16 cellular contexts compared by ENCODE assay signal in the genomic region with DNA sequence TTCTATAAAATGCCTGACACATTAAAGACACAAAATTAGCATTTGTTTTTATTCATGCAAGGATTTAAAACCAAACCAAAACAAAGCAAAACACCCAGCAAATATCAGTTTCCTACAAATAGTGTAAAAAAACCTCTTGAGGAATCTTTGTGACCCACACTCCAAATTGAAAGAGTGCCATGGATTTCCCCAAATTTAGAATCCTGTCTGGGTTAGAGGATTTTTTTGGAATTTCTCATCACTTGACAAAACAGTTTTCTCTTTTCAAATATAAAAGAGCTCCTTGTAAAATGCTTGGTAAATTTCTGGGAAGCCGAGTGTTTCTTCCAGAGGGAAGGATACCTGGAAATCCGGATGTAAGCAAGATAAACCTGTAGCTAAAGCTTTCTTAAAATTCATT. TPM values are rescaled to one million over a fixed set of nuclear protein-coding genes. Genes with fewer than 3 reads are reported as not detected.
DNase-seq lines count a peak whose midpoint lies in the region; ATAC-seq and TF ChIP-seq lines count a peak whose summit lies in the region.
"Had no signal": no experiment of that assay in that cellular context is flagged by ENCODE, and none has a peak within 500 bp of the region (broad histone marks: within the 10 kb centered on the region; RNA-seq: fewer than 3 reads in every experiment).

No MANE protein-coding gene starts in this region.

- no peak for ATAC-seq in aorta (ENCODE audit: low FRiP score)
- no peak for ATAC-seq in effector memory CD8-positive, alpha-beta T cell (replicated peaks)

- CTCF ChIA-PET in Caco-2 (lab: Charles Lee): no interaction called here

- peaks cover 49% of the 10 kb centered on the region for H3K4me1 ChIP-seq in Caco-2
- H3K4me1 ChIP-seq in iPS-20b (ENCODE audit: insufficient read depth, low read length): peaks cover 6% of the 10 kb centered on the region; the same call in 1 of the 2 replicates
- H3K4me1 ChIP-seq in aorta (ENCODE audit: control insufficient read depth in 1 of 2, insufficient read depth in 2 of 2, low read length in 2 of 2): no peaks in the 10 kb centered on the region

- peak overlapping the region; percentile 84 for H3K4me3 Mint-ChIP-seq in Caco-2 (ENCODE audit: unreplicated experiment)
- no peak overlapping the region for H3K4me3 Mint-ChIP-seq in activated T-helper 2 cell treated with anti-CD3 and anti-CD28 coated beads, Interferon-gamma antibody, Interleukin-2, Interleukin-4, amounts not matched to agents 10 μg/mL and 5 μg/mL and 100 μg/mL, durations not matched to agents 14 hours and 24 hours and 36 hours (ENCODE audit: low read depth)
- no peak overlapping the region for H3K4me3 Mint-ChIP-seq in effector memory CD8-positive, alpha-beta T cell

- no TSS peak for BruUV-seq in Caco-2 (replicated peaks; lab: Mats Ljungman, UMichigan)

- H3K27me3 ChIP-seq in Caco-2 (replicated peaks; ENCODE audit: control insufficient read depth, insufficient read depth, low read length) (no peaks in the 10 kb centered on the region), iPS-20b (ENCODE audit: insufficient read depth, low read length) (peaks cover 9% of the 10 kb centered on the region; the same call in 1 of the 2 replicates), aorta (ENCODE audit: control insufficient read depth in 1 of 2, insufficient read depth in 2 of 2, low read length in 1 of 2) (no peaks in the 10 kb centered on the region)

- POLR2A ChIA-PET in Caco-2 (lab: Charles Lee): no interaction called here

- DNase-seq in Caco-2: no peak
- peak; percentile 31 for DNase-seq in astrocyte of the hippocampus (ENCODE audit: low read depth, low spot score)
- no peak for DNase-seq in skeletal muscle cell (ENCODE audit: low read depth)
- no peak for DNase-seq in cerebellum (ENCODE audit: low spot score)
- no peak for DNase-seq in aorta
- DNase-seq in activated T-helper 2 cell treated with anti-CD3 and anti-CD28 coated beads, Interferon-gamma antibody, Interleukin-2, Interleukin-4, amounts not matched to agents 10 μg/mL and 5 μg/mL and 100 μg/mL, durations not matched to agents 14 hours and 24 hours and 36 hours (ENCODE audit: low spot score): no peak
- DNase-seq in effector memory CD8-positive, alpha-beta T cell: no peak
- DNase-seq: activated CD4-positive, alpha-beta T cell treated with anti-CD3 and anti-CD28 coated beads, Interleukin-2, amount 10 ng/mL, durations not matched to agents 7 days and 5 days; activated naive CD4-positive, alpha-beta T cell treated with Interleukin-2 at 50 U/mL for 16 hours; C1 segment of cervical spinal cord; NCI-H1048; NCI-H526; substantia nigra; SW 1271 had no signal

- WGBS in aorta, 2 donors: 4 to 8% methylated on average over 2 of the region's 2 CpGs

- no peak overlapping the region for H3K27ac ChIP-seq in iPS-20b (ENCODE audit: low read length)
- peak overlapping the region in 1 of 2 donors; percentile 98 for H3K27ac ChIP-seq in aorta (ENCODE audit: low read depth in 1 of 2, low read length in 2 of 2)
- H3K27ac ChIP-seq: HL-60 had no signal

- H3K4me1 Mint-ChIP-seq in Caco-2 (ENCODE audit: low read depth, unreplicated experiment): peaks cover 26% of the 10 kb centered on the region
- peaks cover 15% of the 10 kb centered on the region for H3K4me1 Mint-ChIP-seq in activated T-helper 2 cell treated with anti-CD3 and anti-CD28 coated beads, Interferon-gamma antibody, Interleukin-2, Interleukin-4, amounts not matched to agents 10 μg/mL and 5 μg/mL and 100 μg/mL, durations not matched to agents 14 hours and 24 hours and 36 hours (ENCODE audit: low read depth)
- H3K4me1 Mint-ChIP-seq in effector memory CD8-positive, alpha-beta T cell (ENCODE audit: low read depth in 2 of 2): peaks cover 14 to 19% of the 10 kb centered on the region in 2 donors

- H3K36me3 Mint-ChIP-seq in Caco-2 (ENCODE audit: insufficient read depth, unreplicated experiment): peaks cover 47% of the 10 kb centered on the region
- H3K36me3 Mint-ChIP-seq in activated T-helper 2 cell treated with anti-CD3 and anti-CD28 coated beads, Interferon-gamma antibody, Interleukin-2, Interleukin-4, amounts not matched to agents 10 μg/mL and 5 μg/mL and 100 μg/mL, durations not matched to agents 14 hours and 24 hours and 36 hours (ENCODE audit: low read depth): no peaks in the 10 kb centered on the region
- no peaks in the 10 kb centered on the region for H3K36me3 Mint-ChIP-seq in effector memory CD8-positive, alpha-beta T cell (ENCODE audit: insufficient read depth)

- H3K4me3 ChIP-seq in Caco-2 (ENCODE audit: low read depth, low read length) (no peak overlapping the region; the same call in 1 of the 2 replicates), iPS-20b (ENCODE audit: low read length) (peak overlapping the region; percentile 93), skeletal muscle cell (ENCODE audit: low read depth, low read length) (peak overlapping the region; percentile 61), aorta (ENCODE audit: low read length in 2 of 2) (peak overlapping the region in 1 of 2 donors; percentile 91)

- TF ChIP-seq CTCF in Caco-2 (IDR thresholded peaks at IDR 0.05; ENCODE audit: insufficient read depth in 1 of 2, low read depth in 1 of 2, low read length in 1 of 2, severe bottlenecking in 1 of 2, unreplicated experiment in 1 of 2): no peak

- intact Hi-C loops in Caco-2 (cut with micrococcal nuclease; ENCODE audit: unreplicated experiment) (loop anchor here (2.0 to 5.0 kb wide), 4 partner anchors 275 to 575 kb away; partner anchors contain the start of gene MREG), aorta (cut with DNase I) (loop anchor here (5.0 to 10.0 kb wide), 4 partner anchors 95 to 480 kb away; no protein-coding TSS in a partner anchor)
- intact Hi-C loops in activated T-helper 2 cell treated with anti-CD3 and anti-CD28 coated beads, Interferon-gamma antibody, Interleukin-2, Interleukin-4, amounts not matched to agents 10 μg/mL and 5 μg/mL and 100 μg/mL, durations not matched to agents 14 hours and 24 hours and 36 hours (cut with micrococcal nuclease): loop anchor here (5.0 to 10.0 kb wide), 2 partner anchors 123 to 390 kb away; partner anchors contain the start of gene ATIC

- no peaks in the 10 kb centered on the region for H3K27me3 Mint-ChIP-seq in Caco-2 (ENCODE audit: insufficient read depth, unreplicated experiment)
- H3K27me3 Mint-ChIP-seq in activated T-helper 2 cell treated with anti-CD3 and anti-CD28 coated beads, Interferon-gamma antibody, Interleukin-2, Interleukin-4, amounts not matched to agents 10 μg/mL and 5 μg/mL and 100 μg/mL, durations not matched to agents 14 hours and 24 hours and 36 hours (ENCODE audit: low read depth): peaks cover 68% of the 10 kb centered on the region
- H3K27me3 Mint-ChIP-seq in effector memory CD8-positive, alpha-beta T cell: peaks cover 63 to 83% of the 10 kb centered on the region in 2 donors

- H3K9me3 ChIP-seq in Caco-2: no peaks in the 10 kb centered on the region
- H3K9me3 ChIP-seq in iPS-20b (ENCODE audit: insufficient read depth, low read depth, low read length): no peaks in the 10 kb centered on the region
- no peaks in the 10 kb centered on the region for H3K9me3 ChIP-seq in aorta (ENCODE audit: control insufficient read depth, low read length)

- H3K36me3 ChIP-seq in Caco-2 (ENCODE audit: control insufficient read depth, insufficient read depth, low read length) (peaks cover 6% of the 10 kb centered on the region), iPS-20b (ENCODE audit: insufficient read depth, low read depth, low read length) (peaks cover 9% of the 10 kb centered on the region; the same call in 1 of the 2 replicates), aorta (ENCODE audit: control insufficient read depth in 1 of 2, insufficient read depth in 2 of 2, low read length in 1 of 2) (peaks cover 0 to 3% of the 10 kb centered on the region in 2 donors)

- H3K9ac ChIP-seq in iPS-20b (ENCODE audit: low read depth, low read length): peak overlapping the region; percentile 95; the same call in 1 of the 2 replicates

- H3K27ac Mint-ChIP-seq in Caco-2 (ENCODE audit: unreplicated experiment): peak overlapping the region; percentile 94
- H3K27ac Mint-ChIP-seq in activated T-helper 2 cell treated with anti-CD3 and anti-CD28 coated beads, Interferon-gamma antibody, Interleukin-2, Interleukin-4, amounts not matched to agents 10 μg/mL and 5 μg/mL and 100 μg/mL, durations not matched to agents 14 hours and 24 hours and 36 hours: no peak overlapping the region
- H3K27ac Mint-ChIP-seq in effector memory CD8-positive, alpha-beta T cell: no peak overlapping the region
- H3K27ac Mint-ChIP-seq: activated CD4-positive, alpha-beta T cell treated with anti-CD3 and anti-CD28 coated beads, Interleukin-2, amount 10 ng/mL, durations not matched to agents 7 days and 5 days had no signal

- no peaks in the 10 kb centered on the region for H3K9me3 Mint-ChIP-seq in Caco-2 (ENCODE audit: unreplicated experiment)
- H3K9me3 Mint-ChIP-seq in activated T-helper 2 cell treated with anti-CD3 and anti-CD28 coated beads, Interferon-gamma antibody, Interleukin-2, Interleukin-4, amounts not matched to agents 10 μg/mL and 5 μg/mL and 100 μg/mL, durations not matched to agents 14 hours and 24 hours and 36 hours: no peaks in the 10 kb centered on the region
- H3K9me3 Mint-ChIP-seq in effector memory CD8-positive, alpha-beta T cell: peaks cover 0 to 2% of the 10 kb centered on the region in 2 donors
- H3K9me3 Mint-ChIP-seq: activated CD4-positive, alpha-beta T cell treated with anti-CD3 and anti-CD28 coated beads, Interleukin-2, amount 10 ng/mL, durations not matched to agents 7 days and 5 days had no signal

RNA-seq across cellular contexts. Expression of gene FN1, which starts 1.7 kb away (rescaled TPM):
- total RNA-seq in Caco-2 (2022) (3,805 and 3,872 TPM in 2 replicates), cerebellum (262 TPM), aorta (1,000 to 10,000 TPM; 4,393 to 6,899 TPM)
- over 10,000 TPM in 1 of 2 donors, 100 to 1,000 TPM in 1; 916 to 12,965 TPM for polyA plus RNA-seq in aorta
- total RNA-seq in activated T-helper 2 cell treated with anti-CD3 and anti-CD28 coated beads, Interferon-gamma antibody, Interleukin-2, Interleukin-4, amounts not matched to agents 10 μg/mL and 5 μg/mL and 100 μg/mL, durations not matched to agents 14 hours and 24 hours and 36 hours: 4.5 and 6.3 TPM in 2 replicates

Comparison
In these comparisons a context has a peak if more than half of its experiments do, and no peak if none do; other contexts are left out.
1. RNA of gene FN1, which starts 1.7 kb away (total RNA-seq): 4,393 to 6,899 TPM in aorta, 3,805 to 3,872 TPM in Caco-2 and 262 TPM in cerebellum (single experiment); 4.5 to 6.3 TPM in activated T-helper 2 cell treated with anti-CD3 and anti-CD28 coated beads, Interferon-gamma antibody, Interleukin-2, Interleukin-4, amounts not matched to agents 10 μg/mL and 5 μg/mL and 100 μg/mL, durations not matched to agents 14 hours and 24 hours and 36 hours; every median in the first group is over 10 times any median in the second.